8 cellular contexts compared by ENCODE assay signal in genomic region chr1:20366766-20367602, GRCh38.
DNase-seq lines count a peak whose midpoint lies in the region; ATAC-seq and TF ChIP-seq lines count a peak whose summit lies in the region.

No MANE protein-coding gene starts in this region.

- no peaks in the 10 kb centered on the region for H3K36me3 ChIP-seq in mucosa of rectum (ENCODE audit: control insufficient read depth in 2 of 2, insufficient read depth in 2 of 2, low read length in 2 of 2)

- ATAC-seq in HG03460 (IDR thresholded peaks at IDR 0.05; ENCODE audit: unreplicated experiment) = no peak
- ATAC-seq in HG02571 (IDR thresholded peaks at IDR 0.05; ENCODE audit: unreplicated experiment) = no peak

- H3K4me1 ChIP-seq in mucosa of rectum (ENCODE audit: control insufficient read depth in 2 of 2, insufficient read depth in 2 of 2, low read length in 2 of 2) = peaks cover 10 to 14% of the 10 kb centered on the region in 2 donors

- peak overlapping the region in 1 of 2 donors; percentile 47 for H3K9ac ChIP-seq in mucosa of rectum (ENCODE audit: low read depth in 1 of 2, low read length in 2 of 2)

- TF ChIP-seq CTCF in GM12873 (IDR thresholded peaks at IDR 0.05; ENCODE audit: insufficient read depth, low read depth, low read length, missing control alignments) (peak; percentile 62), epithelial cell of esophagus (IDR thresholded peaks at IDR 0.05; ENCODE audit: insufficient read depth, low read depth, low read length, missing control alignments) (peak; percentile 62)

- H3K4me3 ChIP-seq in epithelial cell of esophagus (ENCODE audit: low read length) = no peak overlapping the region
- peak overlapping the region; percentile 13 to 49 for H3K4me3 ChIP-seq in mucosa of rectum (ENCODE audit: low read length in 2 of 2)

- peaks cover 22 to 31% of the 10 kb centered on the region in 2 donors for H3K27me3 ChIP-seq in mucosa of rectum (ENCODE audit: control insufficient read depth in 2 of 2, insufficient read depth in 2 of 2, low read length in 2 of 2)

- peak; percentile 80 for DNase-seq in NCI-H510A treated with DMSO at 0.1 percent for 48 hours (lab: John Stamatoyannopoulos, UW)
- peak; percentile 55 for DNase-seq in epithelial cell of esophagus (ENCODE audit: low read depth)
- no peak for DNase-seq in NCI-H187 treated with DMSO at 0.1 percent for 48 hours (lab: John Stamatoyannopoulos, UW)
- no peak for DNase-seq in AML-193 (lab: John Stamatoyannopoulos, UW)

- no peaks in the 10 kb centered on the region for H3K9me3 ChIP-seq in mucosa of rectum (ENCODE audit: control insufficient read depth in 2 of 2, low read length in 2 of 2)

- no peak overlapping the region for H3K27ac ChIP-seq in mucosa of rectum (ENCODE audit: low read depth in 2 of 2, low read length in 2 of 2)

Comparison
In these comparisons a context has a peak if more than half of its experiments do, and no peak if none do; other contexts are left out.
1. DNase-seq: peak in NCI-H510A treated with DMSO at 0.1 percent for 48 hours (single experiment) and epithelial cell of esophagus (single experiment); none in NCI-H187 treated with DMSO at 0.1 percent for 48 hours (single experiment) and AML-193 (0 of 2).